In genomic region chr17:8164815-8165131, GRCh38 we compare ENCODE assay signal across 1 cellular context.
A peak's percentile ranks its signal among the peaks of the same experiment; 100 is the strongest.
TF ChIP-seq lines count a peak whose summit lies in the region.

No MANE protein-coding gene starts in this region.

TF ChIP-seq in K562, 482 proteins besides CTCF, POLR2A, EP300 and RAD21:
- no peak for TF ChIP-seq ZMIZ1 (IDR thresholded peaks at IDR 0.05; ENCODE audit: low read depth in 2 of 2, low read length in 2 of 2)
- TF ChIP-seq ZBTB7A (IDR thresholded peaks at IDR 0.05; ENCODE audit: borderline replicate concordance, control insufficient read depth, low read depth, low read length): peak; percentile 4; the same call in 1 of the 2 replicates
